ENCODE assay signal across 12 cellular contexts in the genomic region with DNA sequence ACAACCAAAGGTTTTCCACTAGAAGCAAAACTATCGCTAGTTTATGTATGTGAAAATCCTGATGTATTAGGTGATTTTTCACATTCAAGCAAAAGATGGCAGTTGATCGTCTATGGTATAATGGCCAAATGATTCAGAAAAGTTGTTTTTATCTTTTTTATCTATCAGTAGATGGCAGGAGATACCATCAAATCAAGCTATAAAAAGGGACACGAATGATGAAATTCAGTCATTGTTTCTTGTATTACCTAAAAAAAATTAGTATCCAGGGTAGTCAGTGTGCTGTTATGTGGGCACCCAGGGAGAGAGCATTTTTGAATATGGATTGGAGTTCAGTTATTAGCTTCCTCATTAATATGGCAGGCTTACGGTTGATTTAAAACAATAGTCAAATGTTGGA. TPM values are rescaled to one million over a fixed set of nuclear protein-coding genes. Genes with fewer than 3 reads are reported as not detected.
A peak's percentile ranks its signal among the peaks of the same experiment; 100 is the strongest.
DNase-seq lines count a peak whose midpoint lies in the region; ATAC-seq lines count a peak whose summit lies in the region.
"Had no signal": no experiment of that assay in that cellular context is flagged by ENCODE, and none has a peak within 500 bp of the region (broad histone marks: within the 10 kb centered on the region; RNA-seq: fewer than 3 reads in every experiment).

No MANE protein-coding gene starts in this region.

- DNase-seq in EH (ENCODE audit: low read depth) (peak; percentile 31), M059J (ENCODE audit: low read depth) (peak; percentile 46), adipocyte (ENCODE audit: low read depth) (no peak), myocyte (ENCODE audit: low read depth) (peak; percentile 52), NCI-H526 (lab: John Stamatoyannopoulos, UW) (no peak)
- no peak for DNase-seq in effector memory CD4-positive, alpha-beta T cell
- no peak for DNase-seq in naive thymus-derived CD8-positive, alpha-beta T cell

- no peaks in the 10 kb centered on the region for H3K36me3 ChIP-seq in adipocyte (ENCODE audit: control insufficient read depth, insufficient read depth, low read length, severe bottlenecking)
- no peaks in the 10 kb centered on the region for H3K36me3 ChIP-seq in effector memory CD4-positive, alpha-beta T cell (ENCODE audit: control insufficient read depth, insufficient read depth, low read length)
- H3K36me3 ChIP-seq: adrenal gland, SJCRH30 had no signal

- H3K4me3 ChIP-seq in adipocyte (ENCODE audit: low read length): no peak overlapping the region
- H3K4me3 ChIP-seq in effector memory CD4-positive, alpha-beta T cell (ENCODE audit: insufficient read depth, low read depth, low read length, poor library complexity, severe bottlenecking): no peak overlapping the region
- H3K4me3 ChIP-seq: adrenal gland, SJCRH30 had no signal

- peaks cover 27% of the 10 kb centered on the region for H3K4me1 ChIP-seq in adipocyte (ENCODE audit: control insufficient read depth, insufficient read depth, low read length)
- H3K4me1 ChIP-seq in effector memory CD4-positive, alpha-beta T cell (ENCODE audit: control insufficient read depth, insufficient read depth, low read length, poor library complexity, severe bottlenecking): no peaks in the 10 kb centered on the region

- H3K4me3 Mint-ChIP-seq in naive thymus-derived CD8-positive, alpha-beta T cell: no peak overlapping the region
- H3K4me3 Mint-ChIP-seq: activated CD4-positive, alpha-beta memory T cell treated with anti-CD3 and anti-CD28 coated beads for 36 hours; CD14-positive monocyte had no signal

- ATAC-seq in naive thymus-derived CD8-positive, alpha-beta T cell: no peak

- POLR2A ChIA-PET in naive thymus-derived CD8-positive, alpha-beta T cell (lab: Charles Lee): no interaction called here

- H3K9me3 Mint-ChIP-seq in naive thymus-derived CD8-positive, alpha-beta T cell: no peaks in the 10 kb centered on the region
- H3K9me3 Mint-ChIP-seq: activated CD4-positive, alpha-beta memory T cell treated with anti-CD3 and anti-CD28 coated beads for 36 hours had no signal

- H3K4me1 Mint-ChIP-seq in naive thymus-derived CD8-positive, alpha-beta T cell: no peaks in the 10 kb centered on the region

- H3K9ac ChIP-seq in adipocyte (ENCODE audit: low read length): peak overlapping the region; percentile 25
- H3K9ac ChIP-seq: parathyroid adenoma had no signal

- H3K36me3 Mint-ChIP-seq in naive thymus-derived CD8-positive, alpha-beta T cell: no peaks in the 10 kb centered on the region
- H3K36me3 Mint-ChIP-seq: activated CD4-positive, alpha-beta memory T cell treated with anti-CD3 and anti-CD28 coated beads for 36 hours; CD14-positive monocyte had no signal

- H3K27me3 Mint-ChIP-seq in naive thymus-derived CD8-positive, alpha-beta T cell: peaks cover 1 to 35% (median 11%) of the 10 kb centered on the region in 5 donors

- no peaks in the 10 kb centered on the region for H3K9me3 ChIP-seq in adipocyte (ENCODE audit: control insufficient read depth, low read length)
- H3K9me3 ChIP-seq in effector memory CD4-positive, alpha-beta T cell (ENCODE audit: control insufficient read depth, low read length): no peaks in the 10 kb centered on the region
- H3K9me3 ChIP-seq: adrenal gland had no signal

- no peak overlapping the region for H3K27ac ChIP-seq in effector memory CD4-positive, alpha-beta T cell (ENCODE audit: insufficient read depth, low read length, poor library complexity, severe bottlenecking)
- H3K27ac ChIP-seq: adrenal gland, parathyroid adenoma, SJCRH30 had no signal

- no peaks in the 10 kb centered on the region for H3K27me3 ChIP-seq in adipocyte (replicated peaks; ENCODE audit: control insufficient read depth, insufficient read depth, low read length)
- no peaks in the 10 kb centered on the region for H3K27me3 ChIP-seq in effector memory CD4-positive, alpha-beta T cell (replicated peaks; ENCODE audit: control insufficient read depth, insufficient read depth, low read length, poor library complexity, severe bottlenecking)
- H3K27me3 ChIP-seq: adrenal gland, SJCRH30 had no signal

- H3K27ac Mint-ChIP-seq in naive thymus-derived CD8-positive, alpha-beta T cell: no peak overlapping the region
- H3K27ac Mint-ChIP-seq: activated CD4-positive, alpha-beta memory T cell treated with anti-CD3 and anti-CD28 coated beads for 36 hours; CD14-positive monocyte had no signal

RNA-seq across cellular contexts. Expression of gene CAVIN2, which starts 22.9 kb away (rescaled TPM):
- 0.64 TPM in 1 of 2 replicates, not detected in the other for total RNA-seq in M059J (2014; rRNA removed; shearing (Covaris generic))
- 56.5 and 57.8 TPM in 2 replicates for total RNA-seq in myocyte
- 36.2 TPM for polyA plus RNA-seq in myocyte (2012)
- total RNA-seq in naive thymus-derived CD8-positive, alpha-beta T cell: not detected
- not detected for polyA plus RNA-seq in naive thymus-derived CD8-positive, alpha-beta T cell
- total RNA-seq: activated CD4-positive, alpha-beta memory T cell treated with anti-CD3 and anti-CD28 coated beads for 36 hours had no signal

Comparison
In these comparisons a context has a peak if more than half of its experiments do, and no peak if none do; other contexts are left out.
1. DNase-seq: peak in EH (single experiment), M059J (single experiment) and myocyte (single experiment); none in adipocyte (single experiment), NCI-H526 (0 of 2), effector memory CD4-positive, alpha-beta T cell (0 of 3) and naive thymus-derived CD8-positive, alpha-beta T cell (0 of 10).
2. RNA of gene CAVIN2, which starts 22.9 kb away (total RNA-seq): 56.5 to 57.8 TPM in myocyte; 0.64 TPM in M059J and not detected in naive thymus-derived CD8-positive, alpha-beta T cell; every median in the first group is over 10 times any median in the second.